Comparison of ENCODE assay signal across 13 cellular contexts in the genomic region with DNA sequence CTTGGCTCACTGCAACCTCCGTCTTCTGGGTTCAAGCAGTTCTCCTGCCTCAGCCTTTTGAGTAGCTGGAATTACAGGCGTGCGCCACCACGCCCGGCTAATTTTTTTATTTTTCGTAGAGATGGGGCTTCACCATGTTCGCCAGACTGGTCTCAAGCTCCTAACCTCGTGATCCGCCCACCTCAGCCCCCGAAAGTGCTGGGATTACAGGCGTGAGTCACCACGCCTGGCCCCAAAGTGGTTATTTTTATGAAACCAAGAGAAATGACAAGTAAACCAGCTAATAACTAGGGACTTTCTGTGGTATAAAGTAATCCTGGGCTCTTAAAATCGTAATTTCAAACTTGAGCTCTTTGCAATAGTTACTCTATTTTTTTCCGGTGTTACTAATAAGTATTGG. TPM values are rescaled to one million over a fixed set of nuclear protein-coding genes. Genes with fewer than 3 reads are reported as not detected.
DNase-seq lines count a peak whose midpoint lies in the region; ATAC-seq and TF ChIP-seq lines count a peak whose summit lies in the region.
"Had no signal": no experiment of that assay in that cellular context is flagged by ENCODE, and none has a peak within 500 bp of the region (broad histone marks: within the 10 kb centered on the region; RNA-seq: fewer than 3 reads in every experiment).

No MANE protein-coding gene starts in this region.

- H3K27ac Mint-ChIP-seq in CD4-positive, alpha-beta T cell = no peak overlapping the region
- peak overlapping the region; percentile 47 for H3K27ac Mint-ChIP-seq in activated naive CD8-positive, alpha-beta T cell treated with anti-CD3 and anti-CD28 coated beads, Interleukin-2, amount 10 ng/mL, durations not matched to agents 7 days and 5 days
- H3K27ac Mint-ChIP-seq: HFFc6 had no signal

- no peak for ATAC-seq in CD4-positive, alpha-beta T cell (ENCODE audit: poor library complexity)
- ATAC-seq in activated naive CD8-positive, alpha-beta T cell treated with anti-CD3 and anti-CD28 coated beads, Interleukin-2, amount 10 ng/mL, durations not matched to agents 7 days and 5 days (ENCODE audit: low read depth) = no peak
- ATAC-seq in GM21825 (IDR thresholded peaks at IDR 0.05; ENCODE audit: unreplicated experiment) = no peak
- ATAC-seq in GM21619 (IDR thresholded peaks at IDR 0.05; ENCODE audit: unreplicated experiment) = no peak

- intact Hi-C loops in CD4-positive, alpha-beta T cell (cut with DNase I, micrococcal nuclease) = loop anchor here in 1 of 2 experiments (5.0 kb wide), 2 partner anchors 142 to 382 kb away; a partner anchor contains a TSS

- no peaks in the 10 kb centered on the region for H3K27me3 ChIP-seq in CD4-positive, alpha-beta T cell (ENCODE audit: control insufficient read depth, insufficient read depth, low read length)
- no peaks in the 10 kb centered on the region for H3K27me3 ChIP-seq in smooth muscle cell (ENCODE audit: low read depth)
- H3K27me3 ChIP-seq: ovary, tibial artery had no signal

- H3K4me1 Mint-ChIP-seq in CD4-positive, alpha-beta T cell (ENCODE audit: low read depth) = peaks cover 52% of the 10 kb centered on the region
- H3K4me1 Mint-ChIP-seq in activated naive CD8-positive, alpha-beta T cell treated with anti-CD3 and anti-CD28 coated beads, Interleukin-2, amount 10 ng/mL, durations not matched to agents 7 days and 5 days = peaks cover 25% of the 10 kb centered on the region

- H3K4me2 ChIP-seq in smooth muscle cell = peak overlapping the region; percentile 64

- no peaks in the 10 kb centered on the region for H3K27me3 Mint-ChIP-seq in CD4-positive, alpha-beta T cell
- H3K27me3 Mint-ChIP-seq in activated naive CD8-positive, alpha-beta T cell treated with anti-CD3 and anti-CD28 coated beads, Interleukin-2, amount 10 ng/mL, durations not matched to agents 7 days and 5 days = no peaks in the 10 kb centered on the region

- H3K36me3 ChIP-seq in smooth muscle cell (ENCODE audit: low read depth) = no peaks in the 10 kb centered on the region
- H3K36me3 ChIP-seq: ovary had no signal

- no peak overlapping the region for H2AFZ ChIP-seq in smooth muscle cell (ENCODE audit: low read depth)

- no peak for TF ChIP-seq CTCF in CD4-positive, alpha-beta T cell (IDR thresholded peaks at IDR 0.05)
- TF ChIP-seq CTCF in smooth muscle cell (IDR thresholded peaks at IDR 0.05; ENCODE audit: borderline replicate concordance, insufficient read depth, poor library complexity, severe bottlenecking) = no peak

- 33% methylated on average over 14 of the region's 14 CpGs for WGBS in smooth muscle cell (ENCODE audit: low lambda C conversion rate)

- CTCF ChIA-PET in CD4-positive, alpha-beta T cell (lab: Charles Lee) = no interaction called here

- H3K4me1 ChIP-seq in smooth muscle cell (ENCODE audit: low read depth) = peaks cover 6% of the 10 kb centered on the region

- H3K36me3 Mint-ChIP-seq in CD4-positive, alpha-beta T cell (ENCODE audit: low read depth) = peaks cover 68% of the 10 kb centered on the region
- peaks cover 17% of the 10 kb centered on the region for H3K36me3 Mint-ChIP-seq in activated naive CD8-positive, alpha-beta T cell treated with anti-CD3 and anti-CD28 coated beads, Interleukin-2, amount 10 ng/mL, durations not matched to agents 7 days and 5 days

- no peak overlapping the region for H3K27ac ChIP-seq in CD4-positive, alpha-beta T cell (ENCODE audit: low read depth, low read length)
- H3K27ac ChIP-seq in smooth muscle cell (ENCODE audit: low read depth) = peak overlapping the region; percentile 71
- H3K27ac ChIP-seq: epithelial cell of prostate, ovary, tibial artery had no signal

- no peak for DNase-seq in CD4-positive, alpha-beta T cell
- DNase-seq in MV-4-11 (lab: John Stamatoyannopoulos, UW) (peak; percentile 44), smooth muscle cell (lab: John Stamatoyannopoulos, UW; ENCODE audit: unreplicated experiment) (no peak), COLO668 (lab: John Stamatoyannopoulos, UW; ENCODE audit: unreplicated experiment) (no peak), NCI-H1417 (lab: John Stamatoyannopoulos, UW) (no peak)
- no peak for DNase-seq in activated naive CD8-positive, alpha-beta T cell treated with anti-CD3 and anti-CD28 coated beads, Interleukin-2, amount 10 ng/mL, durations not matched to agents 7 days and 5 days
- DNase-seq: HFFc6, kidney, ovary had no signal

- no peaks in the 10 kb centered on the region for H3K9me3 Mint-ChIP-seq in CD4-positive, alpha-beta T cell
- no peaks in the 10 kb centered on the region for H3K9me3 Mint-ChIP-seq in activated naive CD8-positive, alpha-beta T cell treated with anti-CD3 and anti-CD28 coated beads, Interleukin-2, amount 10 ng/mL, durations not matched to agents 7 days and 5 days
- H3K9me3 Mint-ChIP-seq: HFFc6 had no signal

- no peaks in the 10 kb centered on the region for H3K9me3 ChIP-seq in CD4-positive, alpha-beta T cell (ENCODE audit: control insufficient read depth, low read length)
- no peaks in the 10 kb centered on the region for H3K9me3 ChIP-seq in smooth muscle cell (replicated peaks; ENCODE audit: low read depth)
- H3K9me3 ChIP-seq: ovary, tibial artery had no signal

- no peak overlapping the region for H3K4me3 ChIP-seq in smooth muscle cell
- H3K4me3 ChIP-seq: ovary, tibial artery had no signal

- POLR2A ChIA-PET in CD4-positive, alpha-beta T cell (lab: Charles Lee) = interaction anchor here (1.5 kb wide), 1 partner anchor 27 kb away, joined by 5 read pairs; no protein-coding TSS in a partner anchor
- POLR2A ChIA-PET in activated naive CD8-positive, alpha-beta T cell treated with anti-CD3 and anti-CD28 coated beads, Interleukin-2, amount 10 ng/mL, durations not matched to agents 7 days and 5 days (lab: Charles Lee) = interaction anchor here (0.8 to 1.6 kb wide), 4 partner anchors 17 to 30 kb away, joined by 3 to 5 read pairs (median 3); no protein-coding TSS in a partner anchor

- peaks cover 76% of the 10 kb centered on the region for H4K20me1 ChIP-seq in smooth muscle cell (ENCODE audit: low read depth)

- H3K79me2 ChIP-seq in smooth muscle cell (ENCODE audit: low read depth) = peaks cover 23% of the 10 kb centered on the region

- H3F3A ChIP-seq in smooth muscle cell (ENCODE audit: low read depth) = no peaks in the 10 kb centered on the region

- H3K4me3 Mint-ChIP-seq in CD4-positive, alpha-beta T cell = peak overlapping the region; percentile 31
- peak overlapping the region; percentile 29 for H3K4me3 Mint-ChIP-seq in activated naive CD8-positive, alpha-beta T cell treated with anti-CD3 and anti-CD28 coated beads, Interleukin-2, amount 10 ng/mL, durations not matched to agents 7 days and 5 days
- H3K4me3 Mint-ChIP-seq: HFFc6 had no signal

- H3K9ac ChIP-seq in smooth muscle cell (ENCODE audit: low read depth) = peak overlapping the region; percentile 47

RNA-seq across cellular contexts. Expression of a gene that starts 4.0 kb away (rescaled TPM):
- 1 to 10 TPM; 3.8 to 5.0 TPM for total RNA-seq in CD4-positive, alpha-beta T cell
- total RNA-seq in activated naive CD8-positive, alpha-beta T cell treated with anti-CD3 and anti-CD28 coated beads, Interleukin-2, amount 10 ng/mL, durations not matched to agents 7 days and 5 days = 10 to 100 TPM in 1 of 2 experiments, 1 to 10 TPM in 1; 9.6 to 10.9 TPM
- 15.4 and 21.7 TPM in 2 replicates for total RNA-seq in smooth muscle cell
- 6.9 and 12.6 TPM in 2 replicates for polyA plus RNA-seq in smooth muscle cell

RNA-seq across cellular contexts. Expression of a gene that starts 49.3 kb away (rescaled TPM):
- 10 to 100 TPM; 17.8 to 23.7 TPM for total RNA-seq in CD4-positive, alpha-beta T cell
- total RNA-seq in activated naive CD8-positive, alpha-beta T cell treated with anti-CD3 and anti-CD28 coated beads, Interleukin-2, amount 10 ng/mL, durations not matched to agents 7 days and 5 days = 10 to 100 TPM; 26.8 to 27.9 TPM
- total RNA-seq in smooth muscle cell = 12.3 and 18.9 TPM in 2 replicates
- polyA plus RNA-seq in smooth muscle cell = 19.4 and 28.9 TPM in 2 replicates

RNA-seq across cellular contexts. Expression of a gene that starts 53.2 kb away (rescaled TPM):
- 1 to 10 TPM; 2.2 to 3.7 TPM for total RNA-seq in CD4-positive, alpha-beta T cell
- total RNA-seq in activated naive CD8-positive, alpha-beta T cell treated with anti-CD3 and anti-CD28 coated beads, Interleukin-2, amount 10 ng/mL, durations not matched to agents 7 days and 5 days = 1 to 10 TPM; 1.1 to 1.7 TPM
- 2.1 and 4.3 TPM in 2 replicates for total RNA-seq in smooth muscle cell
- 6.5 and 12.7 TPM in 2 replicates for polyA plus RNA-seq in smooth muscle cell
